In the genomic region with DNA sequence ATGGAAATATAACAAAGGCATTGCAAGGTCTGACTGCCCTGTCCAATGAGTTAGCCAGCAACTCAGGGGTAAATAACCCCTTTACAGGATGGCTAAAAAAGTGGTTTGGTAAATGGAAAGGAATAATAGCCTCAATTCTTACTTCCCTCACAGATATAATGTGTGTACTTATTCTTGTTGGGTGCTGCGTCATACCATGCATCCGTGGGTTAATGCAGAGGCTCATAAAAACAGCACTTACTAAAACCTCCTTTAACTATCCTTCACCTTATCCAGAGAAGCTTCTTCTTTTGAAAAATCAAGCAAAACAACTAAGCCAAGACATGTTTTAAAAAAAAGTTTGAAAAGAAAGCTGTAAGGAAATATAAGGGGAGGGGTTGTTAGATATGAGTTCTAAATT, we compare ENCODE assay signal across 24 cellular contexts.
"Had no signal": no experiment of that assay in that cellular context is flagged by ENCODE, and none has a peak within 500 bp of the region (broad histone marks: within the 10 kb centered on the region; RNA-seq: fewer than 3 reads in every experiment).

No MANE protein-coding gene starts in this region.

- H3K27ac ChIP-seq: left lung, lower lobe of right lung, pancreas, prostate gland, skin epidermis, spleen, suprapubic skin, thoracic aorta, tibial artery, upper lobe of right lung, vagina had no signal

- H3K4me3 ChIP-seq: left lung, lower lobe of right lung, pancreas, prostate gland, skin epidermis, spleen, suprapubic skin, thoracic aorta, tibial artery, upper lobe of right lung, vagina had no signal

- H3K4me1 ChIP-seq: left lung, lower lobe of right lung, pancreas, prostate gland, spleen, suprapubic skin, tibial artery, upper lobe of right lung, vagina had no signal

- H3K4me3 Mint-ChIP-seq: naive thymus-derived CD8-positive, alpha-beta T cell; nephron; neural crest cell; stimulated activated effector memory CD8-positive, alpha-beta T cell treated with anti-CD3 and anti-CD28 coated beads, Interleukin-12 subunit alpha, Interleukin-12 subunit beta, amount 100 ng/mL, for 72 hours; stimulated activated naive CD8-positive, alpha-beta T cell treated with anti-CD3 and anti-CD28 coated beads, Interleukin-15, Interleukin-2, amounts not matched to agents 100 ng/mL and 50 ng/mL, for 24 hours had no signal

- H3K36me3 ChIP-seq: left lung, lower lobe of right lung, pancreas, prostate gland, spleen, suprapubic skin, thoracic aorta, tibial artery, upper lobe of right lung, vagina had no signal

- H3K4me1 Mint-ChIP-seq: naive thymus-derived CD8-positive, alpha-beta T cell; nephron; neural crest cell; stimulated activated effector memory CD8-positive, alpha-beta T cell treated with anti-CD3 and anti-CD28 coated beads, Interleukin-12 subunit alpha, Interleukin-12 subunit beta, amount 100 ng/mL, for 72 hours had no signal

- H3K36me3 Mint-ChIP-seq: naive thymus-derived CD8-positive, alpha-beta T cell; stimulated activated effector memory CD8-positive, alpha-beta T cell treated with anti-CD3 and anti-CD28 coated beads, Interleukin-12 subunit alpha, Interleukin-12 subunit beta, amount 100 ng/mL, for 72 hours had no signal

- H3K9me3 ChIP-seq: lower lobe of right lung, pancreas, prostate gland, suprapubic skin, thoracic aorta, tibial artery, upper lobe of right lung, vagina had no signal

- ATAC-seq: left lung; lower lobe of right lung; naive thymus-derived CD8-positive, alpha-beta T cell; pancreas; right cardiac atrium; sciatic nerve; upper lobe of right lung had no signal

- H3K27ac Mint-ChIP-seq: naive thymus-derived CD8-positive, alpha-beta T cell; nephron; stimulated activated effector memory CD8-positive, alpha-beta T cell treated with anti-CD3 and anti-CD28 coated beads, Interleukin-12 subunit alpha, Interleukin-12 subunit beta, amount 100 ng/mL, for 72 hours; stimulated activated naive CD8-positive, alpha-beta T cell treated with anti-CD3 and anti-CD28 coated beads, Interleukin-15, Interleukin-2, amounts not matched to agents 100 ng/mL and 50 ng/mL, for 24 hours had no signal

- H3K27me3 Mint-ChIP-seq: stimulated activated naive CD8-positive, alpha-beta T cell treated with anti-CD3 and anti-CD28 coated beads, Interleukin-15, Interleukin-2, amounts not matched to agents 100 ng/mL and 50 ng/mL, for 24 hours had no signal

- H3K27me3 ChIP-seq: left lung, pancreas, spleen, suprapubic skin, tibial artery, upper lobe of right lung, vagina had no signal

- DNase-seq: hippocampal formation; left colon; left lung; lower lobe of right lung; mesenchymal stem cell; naive thymus-derived CD8-positive, alpha-beta T cell; pancreas; posterior cingulate gyrus; retina; right cardiac atrium; spleen; stimulated activated naive CD4-positive, alpha-beta T cell; tibial artery; upper lobe of right lung had no signal
